1 cellular context compared by ENCODE assay signal in the genomic region with DNA sequence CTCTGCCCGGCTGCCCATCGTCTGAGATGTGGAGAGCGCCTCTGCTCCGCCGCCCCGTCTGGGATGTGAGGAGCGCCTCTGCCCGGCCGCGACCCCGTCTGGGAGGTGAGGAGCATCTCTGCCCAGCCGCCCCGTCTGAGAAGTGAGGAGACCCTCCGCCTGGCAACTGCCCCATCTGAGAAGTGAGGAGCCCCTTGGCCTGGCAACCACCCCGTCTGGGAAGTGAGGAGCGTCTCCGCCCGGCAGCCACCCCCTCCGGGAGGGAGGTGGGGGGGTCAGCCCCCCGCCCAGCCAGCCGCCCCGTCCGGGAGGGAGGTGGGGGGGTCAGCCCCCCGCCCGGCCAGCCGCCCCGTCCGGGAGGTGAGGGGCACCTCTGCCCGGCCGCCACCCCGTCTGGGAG. TPM values are rescaled to one million over a fixed set of nuclear protein-coding genes. Genes with fewer than 3 reads are reported as not detected.
DNase-seq lines count a peak whose midpoint lies in the region; TF ChIP-seq lines count a peak whose summit lies in the region.
"Not testable (repeated sequence)": the region's sequence is repeated elsewhere in the genome, so short reads cannot be mapped to it uniquely, and the experiment has no call there.

No MANE protein-coding gene starts in this region.

- H3K36me3 Mint-ChIP-seq in glutamatergic neuron (ENCODE audit: unreplicated experiment), result peaks cover 32% of the 10 kb centered on the region

- H3K27ac Mint-ChIP-seq in glutamatergic neuron (ENCODE audit: unreplicated experiment), result not testable (repeated sequence)

- not testable (repeated sequence) for H3K27me3 Mint-ChIP-seq in glutamatergic neuron (ENCODE audit: unreplicated experiment)

- H3K9me3 Mint-ChIP-seq in glutamatergic neuron (ENCODE audit: unreplicated experiment), result peaks cover 12% of the 10 kb centered on the region

- not testable (repeated sequence) for H3K4me1 Mint-ChIP-seq in glutamatergic neuron (ENCODE audit: low read depth, unreplicated experiment)

- not testable (repeated sequence) for TF ChIP-seq CTCF in glutamatergic neuron (IDR thresholded peaks at IDR 0.05; ENCODE audit: partially characterized antibody, unreplicated experiment)

- not testable (repeated sequence) for H3K4me3 Mint-ChIP-seq in glutamatergic neuron (ENCODE audit: unreplicated experiment)

- peak; percentile 12 for DNase-seq in glutamatergic neuron

RNA-seq across cellular contexts. Expression of a gene that starts 28.0 kb away (rescaled TPM):
- not detected for total RNA-seq in glutamatergic neuron (ENCODE audit: unreplicated experiment)
